8 cellular contexts compared by ENCODE assay signal in the genomic region with DNA sequence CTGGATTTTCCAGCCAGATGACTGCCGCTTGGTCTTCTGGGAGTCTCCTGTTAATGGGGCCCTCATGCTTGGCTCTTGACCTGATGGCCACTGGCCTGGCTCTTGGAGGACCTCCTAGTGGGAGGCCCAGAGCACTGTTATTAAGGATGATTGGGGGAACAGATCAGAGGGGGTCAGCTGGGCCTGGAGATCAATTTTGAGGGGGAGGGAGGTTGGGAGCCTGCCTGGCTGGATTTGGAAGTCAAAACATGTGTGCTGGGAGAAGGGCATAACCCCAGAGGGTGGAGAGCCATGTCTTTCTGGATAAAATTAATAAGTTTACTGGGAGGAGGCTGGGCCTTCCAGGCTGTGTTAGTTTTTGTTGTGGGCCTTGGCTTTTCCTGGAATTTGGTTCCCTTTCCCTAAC. TPM values are rescaled to one million over a fixed set of nuclear protein-coding genes. Genes with fewer than 3 reads are reported as not detected.
DNase-seq lines count a peak whose midpoint lies in the region; ATAC-seq and TF ChIP-seq lines count a peak whose summit lies in the region.

No MANE protein-coding gene starts in this region.

- peaks cover 22% of the 10 kb centered on the region for H3K4me1 ChIP-seq in DOHH2 (ENCODE audit: control insufficient read depth, low read length)
- H3K4me1 ChIP-seq in heart left ventricle: peaks cover 0 to 29% (median 16%) of the 10 kb centered on the region in 12 donors

- no peak for TF ChIP-seq CTCF in DOHH2 (IDR thresholded peaks at IDR 0.05; ENCODE audit: low read depth, low read length, poor library complexity, severe bottlenecking)
- TF ChIP-seq CTCF in activated B cell treated with CpG ODN at 0.5 μM for 24 hours (IDR thresholded peaks at IDR 0.05): no peak
- TF ChIP-seq CTCF in heart left ventricle (IDR thresholded peaks at IDR 0.05): no peak

- CTCF ChIA-PET in activated B cell treated with CpG ODN at 0.5 μM for 24 hours (lab: Charles Lee): no interaction called here

- H3K9me3 Mint-ChIP-seq in activated B cell treated with CpG ODN at 0.5 μM for 24 hours: no peaks in the 10 kb centered on the region

- H3K27ac Mint-ChIP-seq in activated B cell treated with CpG ODN at 0.5 μM for 24 hours: peak overlapping the region; percentile 95

- H3F3A ChIP-seq in DOHH2 (ENCODE audit: control insufficient read depth, insufficient read depth): peaks cover 18% of the 10 kb centered on the region

- H3K9me2 ChIP-seq in DOHH2 (replicated peaks; ENCODE audit: control insufficient read depth, low read length): no peaks in the 10 kb centered on the region

- no peak overlapping the region for H3K27ac ChIP-seq in DOHH2 (ENCODE audit: low read depth, low read length)
- peak overlapping the region; percentile 3 to 99 (median 96) for H3K27ac ChIP-seq in heart left ventricle

- intact Hi-C loops in activated B cell treated with CpG ODN at 0.5 μM for 24 hours (cut with micrococcal nuclease): loop anchor here (10.0 kb wide), 2 partner anchors 223 to 483 kb away; no protein-coding TSS in a partner anchor
- intact Hi-C loops in heart left ventricle (cut with DNase I): loop anchor here in 9 of 10 donors (5.0 to 10.0 kb wide), 23 partner anchors 94 to 543 kb away; partner anchors contain the start of gene JUN (in 3 of the 9)
- intact Hi-C loops in sciatic nerve (cut with DNase I): no loop called here

- H3K36me3 ChIP-seq in DOHH2 (ENCODE audit: control insufficient read depth, low read length) (peaks cover 3% of the 10 kb centered on the region; the same call in 1 of the 2 replicates), heart left ventricle (no peaks in the 10 kb centered on the region)

- no peaks in the 10 kb centered on the region for H4K20me1 ChIP-seq in DOHH2 (ENCODE audit: control insufficient read depth, insufficient read depth, low read depth, low read length)

- DNase-seq in activated B cell treated with CpG ODN at 0.5 μM for 24 hours (no peak), heart left ventricle (peak in 3 of 5 donors; percentile 38 to 63 (median 50)), sciatic nerve (ENCODE audit: low spot score) (peak; percentile 82), NCI-H187 (lab: John Stamatoyannopoulos, UW) (no peak), NAMALWA (ENCODE audit: low spot score) (no peak), NCI-H128 (lab: John Stamatoyannopoulos, UW; ENCODE audit: unreplicated experiment) (no peak)

- H3K4me3 Mint-ChIP-seq in activated B cell treated with CpG ODN at 0.5 μM for 24 hours: peak overlapping the region; percentile 92

- H3K79me2 ChIP-seq in DOHH2 (ENCODE audit: control insufficient read depth, low read length): peaks cover 14% of the 10 kb centered on the region

- H3K36me3 Mint-ChIP-seq in activated B cell treated with CpG ODN at 0.5 μM for 24 hours (ENCODE audit: low read depth): peaks cover 8% of the 10 kb centered on the region

- peaks cover 33% of the 10 kb centered on the region for H3K4me1 Mint-ChIP-seq in activated B cell treated with CpG ODN at 0.5 μM for 24 hours

- H3K4me2 ChIP-seq in DOHH2 (ENCODE audit: low read length): peak overlapping the region; percentile 97

- WGBS in heart left ventricle, 4 donors: 63 to 96% (median 85%) methylated on average over 1 of the region's 1 CpG

- POLR2A ChIA-PET in activated B cell treated with CpG ODN at 0.5 μM for 24 hours (lab: Charles Lee): interaction anchor here (4.2 kb wide), 1 partner anchor 514 kb away, joined by 74 read pairs; the partner anchor contains the start of gene JUN

- no peaks in the 10 kb centered on the region for H3K9me3 ChIP-seq in DOHH2 (ENCODE audit: control insufficient read depth, insufficient read depth, low read length)
- H3K9me3 ChIP-seq in heart left ventricle: peaks cover 0 to 4% (median 0%) of the 10 kb centered on the region in 12 donors

- no peak for TF ChIP-seq POLR2A in heart left ventricle (IDR thresholded peaks at IDR 0.05)

- ATAC-seq in activated B cell treated with CpG ODN at 0.5 μM for 24 hours (ENCODE audit: low read depth): no peak
- ATAC-seq in heart left ventricle: no peak
- ATAC-seq in sciatic nerve: peak; percentile 86
- no peak for ATAC-seq in GM18861 (IDR thresholded peaks at IDR 0.05; ENCODE audit: unreplicated experiment)

- peak overlapping the region; percentile 99 for H3K4me3 ChIP-seq in DOHH2 (ENCODE audit: low read length)
- H3K4me3 ChIP-seq in heart left ventricle: no peak overlapping the region

- H3K27me3 ChIP-seq in DOHH2 (ENCODE audit: control insufficient read depth, low read length) (no peaks in the 10 kb centered on the region), heart left ventricle (no peaks in the 10 kb centered on the region)

- H3K27me3 Mint-ChIP-seq in activated B cell treated with CpG ODN at 0.5 μM for 24 hours: no peaks in the 10 kb centered on the region

RNA-seq across cellular contexts. Expression of gene FGGY, which starts 1.3 kb away (rescaled TPM):
- total RNA-seq in activated B cell treated with CpG ODN at 0.5 μM for 24 hours (22.1 and 24.0 TPM in 2 replicates), heart left ventricle (10 to 100 TPM; 20.8 to 42.9 (median 33.9) TPM), sciatic nerve (41.1 TPM)
- polyA plus RNA-seq in heart left ventricle: 1 to 10 TPM; 7.2 to 9.5 TPM

Comparison
In these comparisons a context has a peak if more than half of its experiments do, and no peak if none do; other contexts are left out.
1. DNase-seq: peak in heart left ventricle (3 of 5) and sciatic nerve (single experiment); none in activated B cell treated with CpG ODN at 0.5 μM for 24 hours (single experiment), NCI-H187 (0 of 2), NAMALWA (single experiment) and NCI-H128 (single experiment).